ENCODE assay signal across 9 cellular contexts in genomic region chr10:112953760-112954159, GRCh38. TPM values are rescaled to one million over a fixed set of nuclear protein-coding genes. Genes with fewer than 3 reads are reported as not detected.
DNase-seq lines count a peak whose midpoint lies in the region; ATAC-seq, FAIRE-seq and TF ChIP-seq lines count a peak whose summit lies in the region.
"Had no signal": no experiment of that assay in that cellular context is flagged by ENCODE, and none has a peak within 500 bp of the region (broad histone marks: within the 10 kb centered on the region; RNA-seq: fewer than 3 reads in every experiment).

No MANE protein-coding gene starts in this region.

- TF ChIP-seq EP300 in HepG2 (IDR thresholded peaks at IDR 0.05; ENCODE audit: low read depth in 2 of 2, low read length in 2 of 2) (no peak), HepG2 (CRISPR knock-in tag; IDR thresholded peaks at IDR 0.05; ENCODE audit: borderline replicate concordance) (no peak)

- in situ Hi-C loops in HepG2 (cut with HindIII; ENCODE audit: extremely low pct_ligation_motif_present, low pct_unique_long_range_greater_than_20kb): loop anchor here (5.0 to 10.0 kb wide), 2 partner anchors 141 to 389 kb away; no protein-coding TSS in a partner anchor

- H3K36me3 ChIP-seq in HepG2 (replicated peaks in 1 of 2; ENCODE audit: control insufficient read depth in 1 of 2, insufficient read depth in 2 of 2, low read length in 2 of 2) (peaks cover 5 to 26% of the 10 kb centered on the region in 2 experiments), testis (ENCODE audit: low read depth, missing control alignments) (no peaks in the 10 kb centered on the region)
- no peaks in the 10 kb centered on the region for H3K36me3 ChIP-seq in effector memory CD4-positive, alpha-beta T cell (ENCODE audit: control insufficient read depth, insufficient read depth, low read length)

- H3K36me3 Mint-ChIP-seq in HFFc6 (ENCODE audit: low read depth) (peaks cover 16% of the 10 kb centered on the region), MCF 10A (ENCODE audit: insufficient read depth, unreplicated experiment) (peaks cover 37% of the 10 kb centered on the region)
- H3K36me3 Mint-ChIP-seq: activated naive CD8-positive, alpha-beta T cell treated with anti-CD3 and anti-CD28 coated beads, Interleukin-2, amount 10 ng/mL, durations not matched to agents 7 days and 5 days had no signal

- H3K27me3 ChIP-seq in HepG2 (ENCODE audit: control insufficient read depth in 1 of 2, insufficient read depth in 2 of 2, low read length in 2 of 2) (no peaks in the 10 kb centered on the region; a peak in 1 of 5 replicates), testis (no peaks in the 10 kb centered on the region)
- no peaks in the 10 kb centered on the region for H3K27me3 ChIP-seq in effector memory CD4-positive, alpha-beta T cell (replicated peaks; ENCODE audit: control insufficient read depth, insufficient read depth, low read length, poor library complexity, severe bottlenecking)

- no peak for TF ChIP-seq RAD21 in HepG2 (CRISPR knock-in tag; IDR thresholded peaks at IDR 0.05)

- DNase-seq in HFFc6 (peak; percentile 32), MCF 10A (ENCODE audit: unreplicated experiment) (peak; percentile 45), HepG2 (ENCODE audit: low spot score) (no peak), testis (no peak)
- DNase-seq in activated effector memory CD4-positive, alpha-beta T cell treated with anti-CD3 and anti-CD28 coated beads, Interleukin-2, amount 50 U/mL, for 16 hours: no peak
- no peak for DNase-seq in activated CD4-positive, CD25-positive, alpha-beta regulatory T cell treated with anti-CD3 and anti-CD28 coated beads, Interleukin-2, amount 50 U/mL, for 72 hours
- no peak for DNase-seq in effector memory CD4-positive, alpha-beta T cell
- DNase-seq: activated naive CD8-positive, alpha-beta T cell treated with anti-CD3 and anti-CD28 coated beads, Interleukin-2, amount 10 ng/mL, durations not matched to agents 7 days and 5 days; SHP77 had no signal

- no peak overlapping the region for H2AFZ ChIP-seq in HepG2 (ENCODE audit: low read length)

- H3K9ac ChIP-seq in HepG2 (ENCODE audit: insufficient read depth, low read depth, low read length): peak overlapping the region; percentile 93

- POLR2A ChIA-PET in MCF 10A (lab: Yijun Ruan, JAX) (interaction anchor here (0.7 to 3.9 kb wide), 21 partner anchors 14 to 328 kb away, joined by 3 to 38 read pairs (median 5); no protein-coding TSS in a partner anchor), HepG2 (lab: Yijun Ruan, JAX) (interaction anchor here (0.9 to 1.3 kb wide), 6 partner anchors 8 to 120 kb away, joined by 3 to 5 read pairs (median 4); no protein-coding TSS in a partner anchor)

- H3K4me2 ChIP-seq in HepG2 (ENCODE audit: low read depth, low read length): peak overlapping the region; percentile 95

- peak overlapping the region; percentile 96 for H3K4me3 Mint-ChIP-seq in HFFc6
- peak overlapping the region; percentile 76 for H3K4me3 Mint-ChIP-seq in MCF 10A (ENCODE audit: unreplicated experiment)

- no peak for FAIRE-seq in HepG2 (lab: Jason Lieb, UNC)

- H3K4me1 Mint-ChIP-seq in HFFc6 (ENCODE audit: low read depth) (peaks cover 64% of the 10 kb centered on the region), MCF 10A (ENCODE audit: insufficient read depth, unreplicated experiment) (peaks cover 50% of the 10 kb centered on the region)

- H3K9me3 Mint-ChIP-seq in HFFc6 (no peaks in the 10 kb centered on the region), MCF 10A (ENCODE audit: unreplicated experiment) (no peaks in the 10 kb centered on the region)
- H3K9me3 Mint-ChIP-seq: activated naive CD8-positive, alpha-beta T cell treated with anti-CD3 and anti-CD28 coated beads, Interleukin-2, amount 10 ng/mL, durations not matched to agents 7 days and 5 days had no signal

- H3K27ac ChIP-seq in HepG2 (ENCODE audit: extremely low read length, insufficient read depth, low read length) (peak overlapping the region; percentile 97), testis (peak overlapping the region; percentile 95 to 96)
- H3K27ac ChIP-seq in effector memory CD4-positive, alpha-beta T cell (ENCODE audit: insufficient read depth, low read length, poor library complexity, severe bottlenecking): no peak overlapping the region

- CTCF ChIA-PET in MCF 10A (lab: Yijun Ruan, JAX) (interaction anchor here (0.6 to 2.0 kb wide), 6 partner anchors 9 to 432 kb away, joined by 3 to 5 read pairs (median 4); no protein-coding TSS in a partner anchor), HepG2 (lab: Yijun Ruan, JAX; ENCODE audit: low intra/inter-chr PET ratio, low total read pairs) (no interaction called here)

- H3K4me1 ChIP-seq in HepG2 (ENCODE audit: insufficient read depth, low read length) (peaks cover 62% of the 10 kb centered on the region), testis (peaks cover 31% of the 10 kb centered on the region)
- peaks cover 21% of the 10 kb centered on the region for H3K4me1 ChIP-seq in effector memory CD4-positive, alpha-beta T cell (ENCODE audit: control insufficient read depth, insufficient read depth, low read length, poor library complexity, severe bottlenecking)

- H3K27ac Mint-ChIP-seq in HFFc6: peak overlapping the region; percentile 94
- peak overlapping the region; percentile 87 for H3K27ac Mint-ChIP-seq in MCF 10A (ENCODE audit: low read depth, unreplicated experiment)
- H3K27ac Mint-ChIP-seq: activated naive CD8-positive, alpha-beta T cell treated with anti-CD3 and anti-CD28 coated beads, Interleukin-2, amount 10 ng/mL, durations not matched to agents 7 days and 5 days had no signal

- BruUV-seq in MCF 10A (replicated peaks; lab: Mats Ljungman, UMichigan) (no TSS peak), HepG2 (replicated peaks; lab: Mats Ljungman, UMichigan) (TSS peak; percentile 30)

- TF ChIP-seq CTCF in HFFc6 (IDR thresholded peaks at IDR 0.05) (no peak), MCF 10A (IDR thresholded peaks at IDR 0.05; ENCODE audit: unreplicated experiment) (no peak), HepG2 (CRISPR knock-in tag; IDR thresholded peaks at IDR 0.05) (no peak), testis (IDR thresholded peaks at IDR 0.05) (no peak)

- 21% methylated on average over 8 of the region's 8 CpGs for WGBS in HepG2 (ENCODE audit: low lambda C conversion rate)
- WGBS in testis, 2 donors: 38 to 61% methylated on average over 8 of the region's 8 CpGs

- intact Hi-C loops in MCF 10A (cut with micrococcal nuclease) (loop anchor here (2.0 to 10.0 kb wide), 4 partner anchors 119 to 431 kb away; no protein-coding TSS in a partner anchor), HepG2 (cut with micrococcal nuclease; ENCODE audit: unreplicated experiment) (loop anchor here (5.0 to 10.0 kb wide), 3 partner anchors 111 to 211 kb away; no protein-coding TSS in a partner anchor), testis (cut with DNase I; ENCODE audit: low total_unique reads) (no loop called here)

- peaks cover 41% of the 10 kb centered on the region for H4K20me1 ChIP-seq in HepG2 (ENCODE audit: insufficient read depth, low read length)

- H3K9me3 ChIP-seq in HepG2 (ENCODE audit: low read length) (no peaks in the 10 kb centered on the region), testis (no peaks in the 10 kb centered on the region)
- H3K9me3 ChIP-seq in effector memory CD4-positive, alpha-beta T cell (ENCODE audit: control insufficient read depth, low read length): no peaks in the 10 kb centered on the region

- peaks cover 4% of the 10 kb centered on the region for H3K27me3 Mint-ChIP-seq in HFFc6 (ENCODE audit: insufficient read depth)
- no peaks in the 10 kb centered on the region for H3K27me3 Mint-ChIP-seq in MCF 10A (ENCODE audit: insufficient read depth, unreplicated experiment)

- peaks cover 77% of the 10 kb centered on the region for H3K79me2 ChIP-seq in HepG2 (ENCODE audit: insufficient read depth, low read length)

- no peak for ATAC-seq in HepG2

- peak overlapping the region; percentile 90 to 95 (median 93) for H3K4me3 ChIP-seq in HepG2 (replicated peaks in 1 of 3; ENCODE audit: insufficient read depth in 1 of 3, low read depth in 2 of 3, low read length in 3 of 3)
- peak overlapping the region in 1 of 2 donors; percentile 81 for H3K4me3 ChIP-seq in testis
- H3K4me3 ChIP-seq in effector memory CD4-positive, alpha-beta T cell (ENCODE audit: insufficient read depth, low read depth, low read length, poor library complexity, severe bottlenecking): no peak overlapping the region

- TF ChIP-seq POLR2A in HepG2 (IDR thresholded peaks at IDR 0.05; ENCODE audit: insufficient read depth in 1 of 2, low read depth in 2 of 2, low read length in 2 of 2) (0 out of 4 replicates have a peak, but pooled peaks of 1 of the 2 experiments have one; percentile 24), testis (IDR thresholded peaks at IDR 0.05) (no peak)

RNA-seq across cellular contexts. Expression of gene TCF7L2, which starts 3.7 kb away (rescaled TPM):
- total RNA-seq in HFFc6 (2021; fragmentation: NEBNext Ultra II Directional; extraction: Animal tissue kit (Norgen Biotek cat#: 25700)): 10 to 100 TPM; 14.6 to 18.1 (median 16.2) TPM
- total RNA-seq in MCF 10A (2022): 25.2 and 25.7 TPM in 2 replicates
- 3.5 and 3.9 TPM in 2 replicates for total RNA-seq in HepG2 (2016; rRNA removed; fragmentation: Illumina TruSeq; extraction: Trizol)
- 0.79 and 0.81 TPM in 2 replicates for total RNA-seq in HepG2 (2016; cell fraction: cytosol; rRNA removed; fragmentation: Illumina TruSeq; extraction: Trizol; ENCODE audit: low read depth)
- 2.8 and 2.9 TPM in 2 replicates for total RNA-seq in HepG2 (2016; cell fraction: insoluble cytoplasmic fraction; rRNA removed; fragmentation: Illumina TruSeq; extraction: Trizol)
- 2.6 and 2.9 TPM in 2 replicates for total RNA-seq in HepG2 (2016; cell fraction: membrane; rRNA removed; fragmentation: Illumina TruSeq; extraction: Trizol)
- total RNA-seq in HepG2 (2016; cell fraction: nucleus; rRNA removed; fragmentation: Illumina TruSeq; extraction: Trizol): 16.4 and 18.5 TPM in 2 replicates
- polyA plus RNA-seq in HepG2 (2011; rRNA removed): 13.7 and 14.5 TPM in 2 replicates
- 3.7 and 4.1 TPM in 2 replicates for polyA plus RNA-seq in HepG2 (2011; cell fraction: cytosol; rRNA removed)
- polyA plus RNA-seq in HepG2 (2011; cell fraction: nucleus; rRNA removed): 43.1 and 52.5 TPM in 2 replicates
- polyA plus RNA-seq in HepG2 (2012): 20.4 and 29.8 TPM in 2 replicates
- polyA plus RNA-seq in HepG2 (2016; cell fraction: cytosol; fragmentation: Illumina TruSeq; extraction: Trizol; ENCODE audit: low read depth): 0.61 and 0.64 TPM in 2 replicates
- polyA plus RNA-seq in HepG2 (2016; cell fraction: insoluble cytoplasmic fraction; fragmentation: Illumina TruSeq; extraction: Trizol; ENCODE audit: low read depth): 8.5 and 14.1 TPM in 2 replicates
- 2.6 and 3.5 TPM in 2 replicates for polyA plus RNA-seq in HepG2 (2016; cell fraction: membrane; fragmentation: Illumina TruSeq; extraction: Trizol; ENCODE audit: low read depth)
- 25.0 and 27.3 TPM in 2 replicates for polyA plus RNA-seq in HepG2 (2016; cell fraction: nucleus; fragmentation: Illumina TruSeq; extraction: Trizol; ENCODE audit: insufficient read depth, low read depth)
- polyA minus RNA-seq in HepG2 (2011; rRNA and poly(A)+ RNA removed; ENCODE audit: low replicate concordance): 13.5 and 39.4 TPM in 2 replicates
- polyA minus RNA-seq in HepG2 (2011; cell fraction: cytosol; rRNA and poly(A)+ RNA removed): 13.6 and 18.3 TPM in 2 replicates
- 74.9 and 75.2 TPM in 2 replicates for polyA minus RNA-seq in HepG2 (2011; cell fraction: nucleus; rRNA and poly(A)+ RNA removed)
- 10 to 100 TPM; 23.3 to 25.4 TPM for total RNA-seq in testis
- polyA plus RNA-seq in testis (ENCODE audit: insufficient read depth, low read depth, low replicate concordance): 18.5 TPM

Comparison
In these comparisons a context has a peak if more than half of its experiments do, and no peak if none do; other contexts are left out.
1. DNase-seq: peak in HFFc6 (single experiment) and MCF 10A (single experiment); none in HepG2 (single experiment), testis (single experiment), activated effector memory CD4-positive, alpha-beta T cell treated with anti-CD3 and anti-CD28 coated beads, Interleukin-2, amount 50 U/mL, for 16 hours (single experiment), activated CD4-positive, CD25-positive, alpha-beta regulatory T cell treated with anti-CD3 and anti-CD28 coated beads, Interleukin-2, amount 50 U/mL, for 72 hours (single experiment) and effector memory CD4-positive, alpha-beta T cell (0 of 3).